10 cellular contexts compared by ENCODE assay signal in genomic region chr2:238242731-238243495, GRCh38. TPM values are rescaled to one million over a fixed set of nuclear protein-coding genes. Genes with fewer than 3 reads are reported as not detected.
DNase-seq lines count a peak whose midpoint lies in the region; ATAC-seq, FAIRE-seq and TF ChIP-seq lines count a peak whose summit lies in the region.
"Had no signal": no experiment of that assay in that cellular context is flagged by ENCODE, and none has a peak within 500 bp of the region (broad histone marks: within the 10 kb centered on the region; RNA-seq: fewer than 3 reads in every experiment).

No MANE protein-coding gene starts in this region.

- no peak for FAIRE-seq in pancreas (lab: Jason Lieb, UNC)

- ATAC-seq in pancreas (peak; percentile 10 to 46 (median 24)), GM21528 (IDR thresholded peaks at IDR 0.05; ENCODE audit: low FRiP score, unreplicated experiment) (no peak)
- ATAC-seq: left lung had no signal

- no peaks in the 10 kb centered on the region for H3K9me3 ChIP-seq in esophagus muscularis mucosa
- H3K9me3 ChIP-seq in pancreas = no peaks in the 10 kb centered on the region
- H3K9me3 ChIP-seq: left lung had no signal

- H3K27ac ChIP-seq in esophagus muscularis mucosa (replicated peaks in 1 of 4) (peak overlapping the region in 3 of 4 donors; percentile 7 to 48 (median 31)), pancreas (peak overlapping the region in 3 of 4 donors; percentile 46 to 71 (median 59))
- H3K27ac ChIP-seq: left lung had no signal

- in situ Hi-C loops in GM13976 (cut with MboI; ENCODE audit: low sequenced_read_pairs, unreplicated experiment) = no loop called here

- no peak for TF ChIP-seq EP300 in esophagus muscularis mucosa (IDR thresholded peaks at IDR 0.05)

- WGBS in esophagus muscularis mucosa = 54% methylated on average over 7 of the region's 7 CpGs
- WGBS in pancreas, 2 donors = 35 to 38% methylated on average over 7 of the region's 7 CpGs

- H3K36me3 ChIP-seq in esophagus muscularis mucosa = peaks cover 8 to 39% (median 30%) of the 10 kb centered on the region in 4 donors
- H3K36me3 ChIP-seq in pancreas = peaks cover 0 to 16% (median 0%) of the 10 kb centered on the region in 3 donors

- intact Hi-C loops in esophagus muscularis mucosa (cut with DNase I) = no loop called here
- intact Hi-C loops in pancreas (cut with DNase I) = no loop called here

- H3K4me3 ChIP-seq in esophagus muscularis mucosa (no peak overlapping the region), pancreas (no peak overlapping the region)
- H3K4me3 ChIP-seq: left lung had no signal

- DNase-seq in DMS79 (lab: John Stamatoyannopoulos, UW) (peak; percentile 71), NCI-H2196 (lab: John Stamatoyannopoulos, UW; ENCODE audit: unreplicated experiment) (peak; percentile 89), esophagus muscularis mucosa (ENCODE audit: extremely low spot score) (no peak), pancreas (peak in 5 of 6 donors; percentile 58 to 86 (median 74)), cerebellar cortex (ENCODE audit: low spot score) (no peak), GM13976 (ENCODE audit: low spot score) (no peak), DMS114 treated with DMSO at 0.1 percent for 48 hours (lab: John Stamatoyannopoulos, UW; ENCODE audit: unreplicated experiment) (no peak)
- DNase-seq: activated CD4-positive, alpha-beta T cell treated with anti-CD3 and anti-CD28 coated beads, Interleukin-2, amount 50 U/mL, for 1 hour had no signal

- no peak for TF ChIP-seq POLR2A in esophagus muscularis mucosa (IDR thresholded peaks at IDR 0.05; ENCODE audit: low read depth)

- TF ChIP-seq CTCF in esophagus muscularis mucosa (IDR thresholded peaks at IDR 0.05) (no peak), pancreas (IDR thresholded peaks at IDR 0.05) (no peak), GM13976 (IDR thresholded peaks at IDR 0.05; ENCODE audit: borderline replicate concordance, control extremely low read depth, extremely low read depth, insufficient read depth, missing control alignments) (no peak)

- H3K27me3 ChIP-seq in esophagus muscularis mucosa (peaks cover 0 to 15% (median 0%) of the 10 kb centered on the region in 4 donors), pancreas (no peaks in the 10 kb centered on the region)

- H3K4me1 ChIP-seq in esophagus muscularis mucosa = peaks cover 27 to 42% (median 35%) of the 10 kb centered on the region in 4 donors
- peaks cover 15 to 33% (median 17%) of the 10 kb centered on the region in 3 donors for H3K4me1 ChIP-seq in pancreas

RNA-seq across cellular contexts. Expression of gene HES6, which starts 3.1 kb away (rescaled TPM):
- total RNA-seq in esophagus muscularis mucosa (10 to 100 TPM; 10.2 to 17.0 (median 11.2) TPM), pancreas (10 to 100 TPM in 4 of 6 donors, 1 to 10 TPM in 2; 4.9 to 18.9 (median 16.0) TPM)
- polyA plus RNA-seq in pancreas = 10 to 100 TPM; 11.1 to 22.7 TPM

RNA-seq across cellular contexts. Expression of gene ILKAP, which starts 39.4 kb away (rescaled TPM):
- total RNA-seq in esophagus muscularis mucosa (10 to 100 TPM; 27.3 to 36.0 (median 34.3) TPM), pancreas (10 to 100 TPM; 14.0 to 25.5 (median 19.3) TPM)
- polyA plus RNA-seq in pancreas = 10 to 100 TPM; 62.8 to 91.6 TPM

RNA-seq across cellular contexts. Expression of gene PER2, which starts 45.5 kb away (rescaled TPM):
- total RNA-seq in esophagus muscularis mucosa (10 to 100 TPM in 3 of 4 donors, 1 to 10 TPM in 1; 9.1 to 13.1 (median 11.1) TPM), pancreas (10 to 100 TPM in 2 of 6 donors, 1 to 10 TPM in 4; 7.8 to 11.7 (median 9.3) TPM)
- 10 to 100 TPM in 1 of 2 donors, 1 to 10 TPM in 1; 6.9 to 12.2 TPM for polyA plus RNA-seq in pancreas

Comparison
In these comparisons a context has a peak if more than half of its experiments do, and no peak if none do; other contexts are left out.
1. DNase-seq: peak in DMS79 (single experiment), NCI-H2196 (single experiment) and pancreas (5 of 6); none in esophagus muscularis mucosa (single experiment), cerebellar cortex (single experiment), GM13976 (single experiment) and DMS114 treated with DMSO at 0.1 percent for 48 hours (single experiment).